27 cellular contexts compared by ENCODE assay signal in the genomic region with DNA sequence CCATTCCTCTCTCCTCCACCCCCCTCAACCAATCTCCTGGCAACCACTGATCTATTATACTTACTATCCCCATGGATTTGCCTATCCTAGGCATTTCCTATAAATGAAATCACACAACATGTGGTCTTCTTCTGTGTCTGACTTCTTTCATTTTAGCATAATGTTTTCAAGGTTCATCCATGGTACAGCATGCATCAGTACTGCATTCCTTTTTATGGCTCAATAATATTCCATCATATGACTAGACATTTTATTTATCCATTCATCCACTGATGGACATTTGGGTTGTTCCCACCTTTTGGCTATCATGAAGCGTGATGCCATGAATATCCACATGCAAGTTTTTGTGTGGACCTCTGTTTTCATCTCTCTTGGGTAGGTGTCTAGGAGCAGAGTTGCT.
DNase-seq lines count a peak whose midpoint lies in the region; ATAC-seq and TF ChIP-seq lines count a peak whose summit lies in the region.
"Had no signal": no experiment of that assay in that cellular context is flagged by ENCODE, and none has a peak within 500 bp of the region (broad histone marks: within the 10 kb centered on the region; RNA-seq: fewer than 3 reads in every experiment).

No MANE protein-coding gene starts in this region.

- CTCF ChIA-PET in activated naive CD4-positive, alpha-beta T cell treated with anti-CD3 and anti-CD28 coated beads, Interleukin-2, amount 10 ng/mL, durations not matched to agents 7 days and 5 days (lab: Charles Lee), result no interaction called here

- H4K20me1 ChIP-seq in hepatocyte (ENCODE audit: insufficient read depth, poor library complexity, severe bottlenecking), result no peaks in the 10 kb centered on the region

- H3K4me2 ChIP-seq in hepatocyte, result no peak overlapping the region
- H3K4me2 ChIP-seq: KMS-11, neural progenitor cell had no signal

- H3K9me2 ChIP-seq in hepatocyte (replicated peaks; ENCODE audit: insufficient read depth), result no peaks in the 10 kb centered on the region

- ATAC-seq in heart right ventricle (no peak), HG02870 (IDR thresholded peaks at IDR 0.05; ENCODE audit: unreplicated experiment) (no peak)
- ATAC-seq: activated T-cell treated with anti-CD3 and anti-CD28 coated beads, Interleukin-2, amount 50 U/mL, for 72 hours; CD8-positive, alpha-beta T cell; esophagus mucosa; left cardiac atrium; Right ventricle myocardium inferior had no signal

- H3K4me1 ChIP-seq in hepatocyte (ENCODE audit: insufficient read depth) (peaks cover 20% of the 10 kb centered on the region), heart right ventricle (peaks cover 0 to 23% (median 9%) of the 10 kb centered on the region in 9 donors)
- H3K4me1 ChIP-seq: neural progenitor cell had no signal

- H3K9me3 ChIP-seq in hepatocyte (ENCODE audit: low read depth) (no peaks in the 10 kb centered on the region), heart right ventricle (no peaks in the 10 kb centered on the region)
- H3K9me3 ChIP-seq: sigmoid colon had no signal

- H3K27ac Mint-ChIP-seq in activated naive CD4-positive, alpha-beta T cell treated with anti-CD3 and anti-CD28 coated beads, Interleukin-2, amount 10 ng/mL, durations not matched to agents 7 days and 5 days, result peak overlapping the region; percentile 11
- H3K27ac Mint-ChIP-seq: activated naive CD4-positive, alpha-beta T cell treated with anti-CD3 and anti-CD28 coated beads for 36 hours; activated T-cell treated with anti-CD3 and anti-CD28 coated beads, Interleukin-2, amount 50 U/mL, for 72 hours; CD8-positive, alpha-beta T cell; H9; neural progenitor cell had no signal

- TF ChIP-seq CTCF in hepatocyte (IDR thresholded peaks at IDR 0.05; ENCODE audit: poor library complexity) (no peak), heart right ventricle (IDR thresholded peaks at IDR 0.05) (no peak)

- H3K27me3 ChIP-seq in hepatocyte (no peaks in the 10 kb centered on the region), heart right ventricle (no peaks in the 10 kb centered on the region), H7 (ENCODE audit: control insufficient read depth, insufficient read depth, low read length) (no peaks in the 10 kb centered on the region)
- H3K27me3 ChIP-seq: neural progenitor cell, sigmoid colon had no signal

- H3K4me3 ChIP-seq in hepatocyte (no peak overlapping the region), heart right ventricle (no peak overlapping the region), H7 (ENCODE audit: insufficient read depth, low read depth, low read length) (no peak overlapping the region)
- H3K4me3 ChIP-seq: neural progenitor cell, sigmoid colon had no signal

- intact Hi-C loops in heart right ventricle (cut with DNase I), result loop anchor here in 1 of 10 donors (2.0 to 5.0 kb wide), 2 partner anchors 27 to 55 kb away; no protein-coding TSS in a partner anchor

- peaks cover 6% of the 10 kb centered on the region for H3K9me3 Mint-ChIP-seq in activated naive CD4-positive, alpha-beta T cell treated with anti-CD3 and anti-CD28 coated beads, Interleukin-2, amount 10 ng/mL, durations not matched to agents 7 days and 5 days
- H3K9me3 Mint-ChIP-seq: activated naive CD4-positive, alpha-beta T cell treated with anti-CD3 and anti-CD28 coated beads for 36 hours; activated T-cell treated with anti-CD3 and anti-CD28 coated beads, Interleukin-2, amount 50 U/mL, for 72 hours; CD8-positive, alpha-beta T cell; H9; neural progenitor cell had no signal

- DNase-seq in activated naive CD4-positive, alpha-beta T cell treated with anti-CD3 and anti-CD28 coated beads, Interleukin-2, amount 10 ng/mL, durations not matched to agents 7 days and 5 days, result no peak
- no peak for DNase-seq in activated naive CD4-positive, alpha-beta T cell treated with Interleukin-2 at 50 U/mL for 16 hours
- DNase-seq in amniotic epithelial cell (ENCODE audit: low read depth) (peak; percentile 43), hepatocyte (ENCODE audit: low spot score) (no peak), NCI-H1092 treated with DMSO at 0.1 percent for 48 hours (lab: John Stamatoyannopoulos, UW) (no peak), heart right ventricle (no peak), H7 (no peak)
- DNase-seq: activated CD4-positive, alpha-beta T cell treated with anti-CD3 and anti-CD28 coated beads, Interleukin-2, amount 50 U/mL, for 1 hour; activated naive CD4-positive, alpha-beta T cell treated with anti-CD3 and anti-CD28 coated beads for 36 hours; activated T-cell treated with anti-CD3 and anti-CD28 coated beads, Interleukin-2, amount 50 U/mL, for 72 hours; amygdala; CD8-positive, alpha-beta T cell; cortex of kidney; DMS153; H9; left cardiac atrium; NCI-H146; NCI-H2107; sigmoid colon; stimulated activated CD4-positive, alpha-beta T cell treated with anti-CD3 and anti-CD28 coated beads, Interleukin-15, amount 100 ng/mL, for 24 hours; stimulated activated naive CD4-positive, alpha-beta T cell; T1000 had no signal

- no peaks in the 10 kb centered on the region for H3K79me2 ChIP-seq in hepatocyte

- H3K27ac ChIP-seq in hepatocyte (peak overlapping the region; percentile 90), heart right ventricle (no peak overlapping the region)
- H3K27ac ChIP-seq: KMS-11, neural progenitor cell, sigmoid colon had no signal

- WGBS in hepatocyte (ENCODE audit: low lambda C conversion rate, missing lambda C conversion rate), result 100% methylated on average over 1 of the region's 1 CpG
- WGBS in heart right ventricle, 2 donors, result 97 to 98% methylated on average over 1 of the region's 1 CpG

- H3K36me3 ChIP-seq in hepatocyte (replicated peaks; ENCODE audit: insufficient read depth, low read depth) (no peaks in the 10 kb centered on the region), heart right ventricle (no peaks in the 10 kb centered on the region), H7 (replicated peaks; ENCODE audit: control insufficient read depth, insufficient read depth, low read length) (no peaks in the 10 kb centered on the region)
- H3K36me3 ChIP-seq: neural progenitor cell, sigmoid colon had no signal

- peaks cover 4% of the 10 kb centered on the region for H3K27me3 Mint-ChIP-seq in activated naive CD4-positive, alpha-beta T cell treated with anti-CD3 and anti-CD28 coated beads, Interleukin-2, amount 10 ng/mL, durations not matched to agents 7 days and 5 days

- H3K4me3 Mint-ChIP-seq in activated naive CD4-positive, alpha-beta T cell treated with anti-CD3 and anti-CD28 coated beads, Interleukin-2, amount 10 ng/mL, durations not matched to agents 7 days and 5 days, result no peak overlapping the region
- H3K4me3 Mint-ChIP-seq: activated naive CD4-positive, alpha-beta T cell treated with anti-CD3 and anti-CD28 coated beads for 36 hours; activated T-cell treated with anti-CD3 and anti-CD28 coated beads, Interleukin-2, amount 50 U/mL, for 72 hours; CD8-positive, alpha-beta T cell; H9; neural progenitor cell had no signal

- peaks cover 38% of the 10 kb centered on the region for H3K4me1 Mint-ChIP-seq in activated naive CD4-positive, alpha-beta T cell treated with anti-CD3 and anti-CD28 coated beads, Interleukin-2, amount 10 ng/mL, durations not matched to agents 7 days and 5 days

- no peak overlapping the region for H2AFZ ChIP-seq in hepatocyte
- H2AFZ ChIP-seq: neural progenitor cell had no signal

- peaks cover 5% of the 10 kb centered on the region for H3K36me3 Mint-ChIP-seq in activated naive CD4-positive, alpha-beta T cell treated with anti-CD3 and anti-CD28 coated beads, Interleukin-2, amount 10 ng/mL, durations not matched to agents 7 days and 5 days
